Comparison of ENCODE assay signal across 1 cellular context in genomic region chrX:107730991-107731766, GRCh38.
TF ChIP-seq lines count a peak whose summit lies in the region.

No MANE protein-coding gene starts in this region.

TF ChIP-seq in GM12878, 131 proteins besides CTCF, POLR2A, EP300 and RAD21 (continued from another document):
- TF ChIP-seq PKNOX1 (IDR thresholded peaks at IDR 0.05) (no peak), ZBTB33 (IDR thresholded peaks at IDR 0.05) (no peak), IRF3 (IDR thresholded peaks at IDR 0.05) (no peak), JUNB (IDR thresholded peaks at IDR 0.05) (no peak), SMC3 (IDR thresholded peaks at IDR 0.05; ENCODE audit: borderline replicate concordance, low read length) (no peak), IRF4 (IDR thresholded peaks at IDR 0.05; ENCODE audit: low read depth, low read length) (no peak), BACH1 (IDR thresholded peaks at IDR 0.05; ENCODE audit: borderline replicate concordance) (no peak), SUPT20H (IDR thresholded peaks at IDR 0.05; ENCODE audit: borderline replicate concordance, control insufficient read depth, low read depth, low read length) (no peak), CHD4 (IDR thresholded peaks at IDR 0.05) (no peak), ZNF274 (IDR thresholded peaks at IDR 0.05; ENCODE audit: insufficient read depth, insufficient read length) (no peak), MXI1 (IDR thresholded peaks at IDR 0.05; ENCODE audit: low read depth, low read length) (no peak), POLR2AphosphoS5 (IDR thresholded peaks at IDR 0.05; ENCODE audit: low read length) (no peak)
